Comparison of ENCODE assay signal across 1 cellular context in the genomic region with DNA sequence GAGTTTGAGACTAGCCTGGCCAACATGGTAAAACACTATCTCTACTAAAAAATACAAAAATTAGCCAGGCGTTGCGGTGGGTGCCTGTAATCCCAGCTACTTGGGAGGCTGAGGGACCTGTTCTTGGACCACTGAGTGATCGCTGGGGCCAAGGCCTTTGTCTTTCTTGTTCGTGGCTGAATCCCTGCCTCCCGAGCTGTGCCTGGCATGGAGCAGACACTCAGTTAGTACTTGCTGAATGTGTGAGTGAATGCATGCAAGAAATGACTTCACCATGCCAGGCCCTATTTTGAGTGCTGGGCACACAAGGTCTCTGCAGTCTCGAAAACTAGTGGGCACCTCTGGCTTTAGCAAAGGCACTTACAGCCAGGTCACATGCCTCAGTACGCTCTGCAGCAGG.
TF ChIP-seq lines count a peak whose summit lies in the region.

No MANE protein-coding gene starts in this region.

TF ChIP-seq in H1, 55 proteins besides CTCF, POLR2A, EP300 and RAD21:
- no peak for TF ChIP-seq ZNF274 (IDR thresholded peaks at IDR 0.05; ENCODE audit: borderline replicate concordance, extremely low read depth, low read length)
- no peak for TF ChIP-seq RBBP5 (IDR thresholded peaks at IDR 0.05; ENCODE audit: borderline replicate concordance, low read depth, low read length)
- no peak for TF ChIP-seq TAF1 (IDR thresholded peaks at IDR 0.05; ENCODE audit: low read depth, low read length)
- no peak for TF ChIP-seq RNF2 (IDR thresholded peaks at IDR 0.05; ENCODE audit: borderline replicate concordance, low read depth, low read length, missing control alignments, poor library complexity, severe bottlenecking)
- no peak for TF ChIP-seq CHD2 (IDR thresholded peaks at IDR 0.05; ENCODE audit: low read length)
- no peak for TF ChIP-seq JUND (IDR thresholded peaks at IDR 0.05; ENCODE audit: low read length)
- no peak for TF ChIP-seq POU5F1 (IDR thresholded peaks at IDR 0.05; ENCODE audit: low read depth, low read length)
- no peak for TF ChIP-seq KDM4A (IDR thresholded peaks at IDR 0.05; ENCODE audit: low read depth, low read length, severe bottlenecking)
- TF ChIP-seq, protein P1, sequence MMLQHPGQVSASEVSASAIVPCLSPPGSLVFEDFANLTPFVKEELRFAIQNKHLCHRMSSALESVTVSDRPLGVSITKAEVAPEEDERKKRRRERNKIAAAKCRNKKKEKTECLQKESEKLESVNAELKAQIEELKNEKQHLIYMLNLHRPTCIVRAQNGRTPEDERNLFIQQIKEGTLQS (IDR thresholded peaks at IDR 0.05; ENCODE audit: insufficient read depth, low read depth, low read length): no peak
- no peak for TF ChIP-seq YY1 (IDR thresholded peaks at IDR 0.05; ENCODE audit: low read depth, low read length)
- no peak for TF ChIP-seq HDAC6 (IDR thresholded peaks at IDR 0.05; ENCODE audit: low read depth, low read length)
- no peak for TF ChIP-seq TEAD4 (IDR thresholded peaks at IDR 0.05; ENCODE audit: low read depth, low read length)
- TF ChIP-seq SIRT6 (IDR thresholded peaks at IDR 0.05; ENCODE audit: low read length): no peak
- no peak for TF ChIP-seq GTF2F1 (IDR thresholded peaks at IDR 0.05; ENCODE audit: borderline replicate concordance, low read depth, low read length)
- no peak for TF ChIP-seq NANOG (IDR thresholded peaks at IDR 0.05; ENCODE audit: insufficient read depth, low read depth, low read length, poor library complexity, severe bottlenecking)
- TF ChIP-seq MAFK (IDR thresholded peaks at IDR 0.05; ENCODE audit: low read depth, low read length): no peak
- no peak for TF ChIP-seq BRCA1 (IDR thresholded peaks at IDR 0.05; ENCODE audit: low read depth, low read length)
- TF ChIP-seq CHD1 (IDR thresholded peaks at IDR 0.05; ENCODE audit: low read depth, low read length): no peak
- TF ChIP-seq SP1 (IDR thresholded peaks at IDR 0.05; ENCODE audit: low read depth, low read length): no peak
TF ChIP-seq in H1: peak in this region for 0.
